ENCODE assay signal across 8 cellular contexts in the genomic region with DNA sequence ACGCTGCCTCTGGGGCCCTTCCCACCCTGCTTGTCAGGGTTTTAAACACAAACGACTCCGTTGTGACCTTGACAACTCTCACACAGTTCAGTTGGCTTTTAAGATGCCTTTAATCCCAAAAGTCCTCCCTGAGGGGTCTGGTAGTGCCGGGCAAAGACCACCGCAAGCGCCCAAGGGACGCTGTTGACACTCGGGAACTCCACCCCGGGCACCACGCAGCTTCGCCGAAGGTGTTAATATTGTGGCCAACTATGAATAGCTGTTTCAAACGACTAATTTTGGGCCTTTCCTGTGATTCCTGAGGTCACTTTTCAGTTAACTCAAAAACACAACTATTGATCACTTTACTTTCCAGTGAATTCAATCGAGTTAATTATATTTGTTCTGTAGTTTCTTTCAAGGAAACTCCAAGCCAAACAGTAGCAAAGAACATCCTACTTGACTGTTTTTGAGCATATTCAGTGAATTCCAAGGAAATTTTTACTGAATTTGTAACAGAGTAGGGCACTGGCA. TPM values are rescaled to one million over a fixed set of nuclear protein-coding genes. Genes with fewer than 3 reads are reported as not detected.
DNase-seq lines count a peak whose midpoint lies in the region; ATAC-seq and TF ChIP-seq lines count a peak whose summit lies in the region.

No MANE protein-coding gene starts in this region.

- peaks cover 8% of the 10 kb centered on the region for H3K36me3 ChIP-seq in DND-41 (ENCODE audit: insufficient read depth, low read length)
- H3K36me3 ChIP-seq in SJSA1: peaks cover 10% of the 10 kb centered on the region
- H3K36me3 ChIP-seq in fibroblast of lung (ENCODE audit: control insufficient read depth, insufficient read depth, low read length): no peaks in the 10 kb centered on the region
- H3K36me3 ChIP-seq in parathyroid adenoma (ENCODE audit: control insufficient read depth, insufficient read depth, low read length): no peaks in the 10 kb centered on the region

- H3K4me1 ChIP-seq in DND-41 (ENCODE audit: insufficient read depth, low read length) (peaks cover 37% of the 10 kb centered on the region), SJSA1 (replicated peaks) (peaks cover 18% of the 10 kb centered on the region), fibroblast of lung (ENCODE audit: control insufficient read depth, extremely low read depth, insufficient read depth, low read length) (peaks cover 4% of the 10 kb centered on the region), parathyroid adenoma (peaks cover 3% of the 10 kb centered on the region)

- peak overlapping the region; percentile 75 for H3K4me2 ChIP-seq in DND-41 (ENCODE audit: insufficient read depth, low read length)
- peak overlapping the region; percentile 99 for H3K4me2 ChIP-seq in fibroblast of lung (ENCODE audit: extremely low read depth, insufficient read depth, low read length)
- peak overlapping the region; percentile 85 for H3K4me2 ChIP-seq in parathyroid adenoma (ENCODE audit: low read length)

- H3K79me2 ChIP-seq in DND-41 (ENCODE audit: insufficient read depth, low read length) (peaks cover 42% of the 10 kb centered on the region), fibroblast of lung (ENCODE audit: control insufficient read depth, insufficient read depth, low read length) (peaks cover 30% of the 10 kb centered on the region), parathyroid adenoma (peaks cover 8% of the 10 kb centered on the region)

- H3K4me3 ChIP-seq in DND-41 (ENCODE audit: low read depth in 1 of 2, low read length in 2 of 2): peak overlapping the region; percentile 65 to 76
- peak overlapping the region; percentile 80 for H3K4me3 ChIP-seq in SJSA1
- peak overlapping the region; percentile 61 to 88 (median 74) for H3K4me3 ChIP-seq in fibroblast of lung (replicated peaks in 1 of 4; ENCODE audit: control extremely low read depth in 1 of 4, insufficient read depth in 1 of 4, low read depth in 3 of 4, low read length in 4 of 4)
- H3K4me3 ChIP-seq in parathyroid adenoma (ENCODE audit: low read depth, low read length): peak overlapping the region; percentile 92

- H3K27ac ChIP-seq in DND-41 (ENCODE audit: low read length) (peak overlapping the region; percentile 93), SJSA1 (peak overlapping the region; percentile 98), fibroblast of lung (ENCODE audit: insufficient read depth, low read length) (peak overlapping the region; percentile 99), parathyroid adenoma (peak overlapping the region; percentile 97)

- no peaks in the 10 kb centered on the region for H3K9me3 ChIP-seq in DND-41 (ENCODE audit: insufficient read depth, low read length, severe bottlenecking)
- peaks cover 3% of the 10 kb centered on the region; the same call in 1 of the 2 replicates for H3K9me3 ChIP-seq in SJSA1 (replicated peaks)
- H3K9me3 ChIP-seq in fibroblast of lung (ENCODE audit: control insufficient read depth, insufficient read depth, low read depth, low read length): no peaks in the 10 kb centered on the region
- H3K9me3 ChIP-seq in parathyroid adenoma (ENCODE audit: control insufficient read depth, low read length): no peaks in the 10 kb centered on the region

- H2AFZ ChIP-seq in DND-41 (ENCODE audit: low read depth, low read length) (peak overlapping the region; percentile 94), fibroblast of lung (ENCODE audit: low read length) (peak overlapping the region; percentile 78), parathyroid adenoma (peak overlapping the region; percentile 100)

- H4K20me1 ChIP-seq in DND-41 (ENCODE audit: insufficient read depth, low read length) (peaks cover 9% of the 10 kb centered on the region; the same call in 1 of the 2 replicates), fibroblast of lung (ENCODE audit: control insufficient read depth, extremely low read depth, insufficient read depth, low read length) (no peaks in the 10 kb centered on the region)

- no peaks in the 10 kb centered on the region for H3K27me3 ChIP-seq in DND-41 (ENCODE audit: insufficient read depth, low read length, poor library complexity)
- no peaks in the 10 kb centered on the region for H3K27me3 ChIP-seq in SJSA1 (replicated peaks)
- no peaks in the 10 kb centered on the region for H3K27me3 ChIP-seq in fibroblast of lung (ENCODE audit: control insufficient read depth, insufficient read depth, low read length)
- no peaks in the 10 kb centered on the region for H3K27me3 ChIP-seq in parathyroid adenoma (ENCODE audit: control insufficient read depth, insufficient read depth, low read length)

- TF ChIP-seq CTCF in DND-41 (IDR thresholded peaks at IDR 0.05; ENCODE audit: borderline replicate concordance, extremely low read depth, low read length, poor library complexity, severe bottlenecking): no peak
- TF ChIP-seq CTCF in fibroblast of lung (conservative IDR thresholded peaks at IDR 0.05 in 1 of 2, IDR thresholded peaks at IDR 0.05 in 1 of 2; ENCODE audit: low read depth in 1 of 2, low read length in 2 of 2): no peak
- no peak for TF ChIP-seq CTCF in parathyroid adenoma (IDR thresholded peaks at IDR 0.05)

- H3K9ac ChIP-seq in DND-41 (ENCODE audit: low read depth, low read length) (peak overlapping the region; percentile 97), fibroblast of lung (ENCODE audit: insufficient read depth, low read length) (peak overlapping the region; percentile 98), parathyroid adenoma (peak overlapping the region; percentile 86)

- no peak for ATAC-seq in DND-41 (ENCODE audit: insufficient read depth, low read depth)
- no peak for ATAC-seq in GM18867 (IDR thresholded peaks at IDR 0.05; ENCODE audit: unreplicated experiment)
- no peak for ATAC-seq in HG03342 (IDR thresholded peaks at IDR 0.05; ENCODE audit: unreplicated experiment)
- no peak for ATAC-seq in HG03432 (IDR thresholded peaks at IDR 0.05; ENCODE audit: unreplicated experiment)

- DNase-seq in DND-41 (no peak), SJSA1 (ENCODE audit: low read depth in 1 of 2, low spot score in 2 of 2) (no peak), fibroblast of lung (ENCODE audit: low read depth in 2 of 2) (no peak), COR-L47 (lab: John Stamatoyannopoulos, UW) (no peak)

RNA-seq across cellular contexts. Expression of gene ESYT2, which starts 1.0 kb away (rescaled TPM):
- 74.7 and 89.6 TPM in 2 replicates for total RNA-seq in SJSA1 (2014; rRNA removed; shearing (Covaris generic))
- total RNA-seq in fibroblast of lung: 83.0 and 93.0 TPM in 2 replicates
- 42.7 and 66.0 TPM in 2 replicates for polyA plus RNA-seq in fibroblast of lung
- 35.8 and 50.3 TPM in 2 replicates for polyA plus RNA-seq in fibroblast of lung (2012)
- polyA minus RNA-seq in fibroblast of lung (ENCODE audit: low replicate concordance): 27.9 and 68.7 TPM in 2 replicates

RNA-seq across cellular contexts. Expression of gene DYNC2I1, which starts 26.1 kb away (rescaled TPM):
- total RNA-seq in SJSA1 (2014; rRNA removed; shearing (Covaris generic)): 1.7 and 6.1 TPM in 2 replicates
- 4.9 and 8.3 TPM in 2 replicates for total RNA-seq in fibroblast of lung
- 5.1 and 8.5 TPM in 2 replicates for polyA plus RNA-seq in fibroblast of lung
- polyA plus RNA-seq in fibroblast of lung (2012): 7.9 and 10.4 TPM in 2 replicates
- 1.8 and 7.1 TPM in 2 replicates for polyA minus RNA-seq in fibroblast of lung (ENCODE audit: low replicate concordance)
